Comparison of ENCODE assay signal across 6 cellular contexts in genomic region chr6:14018559-14018958, GRCh38.
DNase-seq lines count a peak whose midpoint lies in the region; FAIRE-seq and TF ChIP-seq lines count a peak whose summit lies in the region.
"Not testable (repeated sequence)": the region's sequence is repeated elsewhere in the genome, so short reads cannot be mapped to it uniquely, and the experiment has no call there.

No MANE protein-coding gene starts in this region.

- H3K4ac ChIP-seq in H1 (replicated peaks; ENCODE audit: insufficient read length, low read depth, low read length); neuronal stem cell (ENCODE audit: low read length): not testable (repeated sequence)

- not testable (repeated sequence) for H3K9me3 Mint-ChIP-seq in nephron, type B pancreatic cell

- not testable (repeated sequence) for H3K23ac ChIP-seq in H1 (ENCODE audit: insufficient read length); neuronal stem cell (ENCODE audit: low read depth, low read length, poor library complexity)

- H3K4me3 ChIP-seq in HUES48 (ENCODE audit: low read depth, low read length) (peak overlapping the region; percentile 39; the same call in 1 of the 2 replicates), H1 (ENCODE audit: extremely low read depth in 1 of 4, insufficient read depth in 2 of 4, low read depth in 3 of 4, low read length in 4 of 4) (peak overlapping the region in 1 of 4 experiments; percentile 53; a peak in 1 of 8 replicates)
- H3K4me3 ChIP-seq in hepatocyte; neuronal stem cell (ENCODE audit: low read length in 2 of 2): not testable (repeated sequence)

- H3K56ac ChIP-seq in H1 (replicated peaks; ENCODE audit: insufficient read length, low read depth, low read length), result not testable (repeated sequence)

- H3K4me2 ChIP-seq in H1 (ENCODE audit: insufficient read depth in 1 of 2, low read depth in 2 of 2, low read length in 2 of 2) (peak overlapping the region in 1 of 2 experiments; percentile 48; a peak in 2 of 4 replicates), hepatocyte (peak overlapping the region; percentile 76), neuronal stem cell (ENCODE audit: insufficient read depth, low read length, poor library complexity, severe bottlenecking) (peak overlapping the region; percentile 52)

- TF ChIP-seq POLR2A in H1 (IDR thresholded peaks at IDR 0.05; ENCODE audit: control extremely low read depth in 1 of 2, low read depth in 2 of 2, low read length in 2 of 2), result not testable (repeated sequence)

- not testable (repeated sequence) for H4K5ac ChIP-seq in H1 (ENCODE audit: insufficient read length, low read depth, low read length)

- H3K14ac ChIP-seq in H1 (ENCODE audit: insufficient read length); neuronal stem cell (ENCODE audit: low read length): not testable (repeated sequence)

- H3K4me3 Mint-ChIP-seq in nephron (peak overlapping the region in 2 of 3 experiments; percentile 42 to 45), type B pancreatic cell (peak overlapping the region; percentile 41)

- H3K27me3 Mint-ChIP-seq in nephron (ENCODE audit: low read depth), result peaks cover 33% of the 10 kb centered on the region
- H3K27me3 Mint-ChIP-seq in type B pancreatic cell, result peaks cover 39% of the 10 kb centered on the region

- CTCF ChIA-PET in H1 (lab: Charles Lee; ENCODE audit: partially characterized antibody), result interaction anchor here (1.1 to 14.7 kb wide), 8 partner anchors 8 to 52 kb away, joined by 3 to 189 read pairs (median 6); no protein-coding TSS in a partner anchor

- H3K9me3 ChIP-seq in HUES48 (ENCODE audit: control insufficient read depth, insufficient read depth, low read length); H1 (ENCODE audit: insufficient read depth in 2 of 2, low read depth in 1 of 2, low read length in 1 of 2); hepatocyte (ENCODE audit: low read depth); neuronal stem cell (replicated peaks in 1 of 2; ENCODE audit: control insufficient read depth in 2 of 2, insufficient read depth in 1 of 2, low read depth in 1 of 2, low read length in 2 of 2): not testable (repeated sequence)

- not testable (repeated sequence) for H3K36me3 ChIP-seq in HUES48 (ENCODE audit: control insufficient read depth, insufficient read depth, low read length); H1 (ENCODE audit: control insufficient read depth in 2 of 4, insufficient read depth in 4 of 4, low read length in 3 of 4); hepatocyte (replicated peaks; ENCODE audit: insufficient read depth, low read depth); neuronal stem cell (replicated peaks in 1 of 2; ENCODE audit: control insufficient read depth in 2 of 2, insufficient read depth in 2 of 2, low read length in 2 of 2)

- not testable (repeated sequence) for H4K8ac ChIP-seq in H1 (ENCODE audit: extremely low read depth, insufficient read depth, low read length); neuronal stem cell (ENCODE audit: low read depth, low read length)

- not testable (repeated sequence) for H3K27ac Mint-ChIP-seq in nephron, type B pancreatic cell

- not testable (repeated sequence) for TF ChIP-seq RAD21 in H1 (IDR thresholded peaks at IDR 0.05 in 1 of 2, conservative IDR thresholded peaks at IDR 0.05 in 1 of 2; ENCODE audit: low read depth in 2 of 2, low read length in 2 of 2)

- H3K27me3 ChIP-seq in HUES48 (ENCODE audit: control insufficient read depth, insufficient read depth, low read length); H1 (replicated peaks in 1 of 4; ENCODE audit: control insufficient read depth in 3 of 4, extremely low read depth in 1 of 4, insufficient read depth in 3 of 4, low read length in 3 of 4); hepatocyte; neuronal stem cell (ENCODE audit: control insufficient read depth in 3 of 3, insufficient read depth in 3 of 3, low read depth in 1 of 3, low read length in 3 of 3): not testable (repeated sequence)

- H3K4me1 ChIP-seq in HUES48 (ENCODE audit: control insufficient read depth, insufficient read depth, low read length), result peaks cover 23% of the 10 kb centered on the region
- H3K4me1 ChIP-seq in H1 (replicated peaks in 1 of 4; ENCODE audit: control insufficient read depth in 3 of 4, insufficient read depth in 4 of 4, low read length in 3 of 4), result peaks cover 2 to 22% (median 8%) of the 10 kb centered on the region in 4 experiments; a peak in 6 of 7 replicates
- H3K4me1 ChIP-seq in hepatocyte (ENCODE audit: insufficient read depth), result not testable (repeated sequence)
- H3K4me1 ChIP-seq in neuronal stem cell (ENCODE audit: control insufficient read depth in 2 of 2, insufficient read depth in 1 of 2, low read depth in 1 of 2, low read length in 2 of 2), result peaks cover 0 to 22% of the 10 kb centered on the region in 2 donors

- not testable (repeated sequence) for H2AK5ac ChIP-seq in H1 (ENCODE audit: low read depth, low read length); neuronal stem cell (ENCODE audit: low read depth, low read length)

- H2AFZ ChIP-seq in H1 (ENCODE audit: low read length); hepatocyte; neuronal stem cell (ENCODE audit: low read length): not testable (repeated sequence)

- not testable (repeated sequence) for H4K91ac ChIP-seq in H1 (replicated peaks; ENCODE audit: insufficient read length, low read length); neuronal stem cell (ENCODE audit: low read depth, low read length, poor library complexity)

- not testable (repeated sequence) for TF ChIP-seq CTCF in H1 (IDR thresholded peaks at IDR 0.05; ENCODE audit: control extremely low read depth in 1 of 3, insufficient read depth in 1 of 3, low read depth in 1 of 3, low read length in 3 of 3); hepatocyte (IDR thresholded peaks at IDR 0.05; ENCODE audit: poor library complexity); nephron (IDR thresholded peaks at IDR 0.05; ENCODE audit: unreplicated experiment in 3 of 3); type B pancreatic cell (conservative IDR thresholded peaks at IDR 0.05)

- H2BK120ac ChIP-seq in H1 (replicated peaks; ENCODE audit: low read depth, low read length); neuronal stem cell (ENCODE audit: low read depth, low read length): not testable (repeated sequence)

- not testable (repeated sequence) for H2BK5ac ChIP-seq in H1 (ENCODE audit: low read depth, low read length); neuronal stem cell (ENCODE audit: low read length)

- H3K79me2 ChIP-seq in H1 (ENCODE audit: control insufficient read depth in 1 of 2, insufficient read depth in 2 of 2, low read length in 2 of 2); hepatocyte: not testable (repeated sequence)

- H3K27ac ChIP-seq in HUES48 (ENCODE audit: low read depth, low read length); H1 (ENCODE audit: low read depth, low read length); hepatocyte; neuronal stem cell (replicated peaks; ENCODE audit: low read length): not testable (repeated sequence)

- peaks cover 26% of the 10 kb centered on the region for H3K4me1 Mint-ChIP-seq in nephron
- H3K4me1 Mint-ChIP-seq in type B pancreatic cell (ENCODE audit: unreplicated experiment), result not testable (repeated sequence)

- H2BK12ac ChIP-seq in H1 (ENCODE audit: low read depth, low read length); neuronal stem cell (ENCODE audit: low read length): not testable (repeated sequence)

- not testable (repeated sequence) for H3K18ac ChIP-seq in H1 (ENCODE audit: extremely low read depth, low read length); neuronal stem cell (ENCODE audit: low read length)

- not testable (repeated sequence) for FAIRE-seq in H1 (lab: Jason Lieb, UNC)

- H3K9me2 ChIP-seq in hepatocyte (replicated peaks; ENCODE audit: insufficient read depth), result not testable (repeated sequence)

- H3K36me3 Mint-ChIP-seq in nephron (ENCODE audit: low read depth); type B pancreatic cell: not testable (repeated sequence)

- not testable (repeated sequence) for H2BK15ac ChIP-seq in H1 (ENCODE audit: low read length); neuronal stem cell (ENCODE audit: low read length)

- H3K79me1 ChIP-seq in H1 (ENCODE audit: low read depth, low read length); neuronal stem cell (ENCODE audit: low read depth, low read length): not testable (repeated sequence)

- POLR2A ChIA-PET in H1 (lab: Charles Lee; ENCODE audit: partially characterized antibody), result interaction anchor here (0.6 to 1.9 kb wide), 3 partner anchors 17 to 115 kb away, joined by 4 to 5 read pairs (median 5); no protein-coding TSS in a partner anchor

- H3K23me2 ChIP-seq in H1 (ENCODE audit: low read depth, low read length), result not testable (repeated sequence)

- not testable (repeated sequence) for H4K20me1 ChIP-seq in H1 (replicated peaks in 1 of 2; ENCODE audit: control insufficient read depth in 1 of 2, insufficient read depth in 2 of 2, low read length in 2 of 2); hepatocyte (ENCODE audit: insufficient read depth, poor library complexity, severe bottlenecking)

- TF ChIP-seq EP300 in H1 (IDR thresholded peaks at IDR 0.05; ENCODE audit: borderline replicate concordance in 1 of 2, low read depth in 2 of 2, low read length in 2 of 2), result not testable (repeated sequence)

- not testable (repeated sequence) for H3K9ac ChIP-seq in HUES48 (ENCODE audit: low read depth, low read length); H1 (replicated peaks in 1 of 4; ENCODE audit: extremely low read depth in 1 of 4, low read depth in 3 of 4, low read length in 3 of 4); neuronal stem cell (ENCODE audit: low read depth, low read length, poor library complexity)

- H2BK20ac ChIP-seq in H1 (ENCODE audit: low read length), result not testable (repeated sequence)

- DNase-seq in H1 (ENCODE audit: low read depth in 1 of 2, low spot score in 2 of 2); hepatocyte (ENCODE audit: low spot score); neuronal stem cell (ENCODE audit: low spot score); type B pancreatic cell (ENCODE audit: extremely low spot score, unreplicated experiment): not testable (repeated sequence)

- 62% methylated on average over 6 of the region's 6 CpGs; no CpG with 5 or more reads in 1 of the 2 experiments for WGBS in H1 (ENCODE audit: extremely low coverage in 1 of 2, insufficient coverage in 1 of 2, insufficient read length in 1 of 2, insufficient replicate concordance in 2 of 2, low coverage in 1 of 2, low lambda C conversion rate in 2 of 2, missing lambda C conversion rate in 1 of 2), 2 experiments
- 82% methylated on average over 6 of the region's 6 CpGs for WGBS in hepatocyte (ENCODE audit: low lambda C conversion rate, missing lambda C conversion rate)
- WGBS in neuronal stem cell (ENCODE audit: extremely low coverage in 2 of 2, insufficient read length in 2 of 2, insufficient replicate concordance in 1 of 2), 2 donors, result no CpG with 5 or more reads among the region's 6 CpGs
